In the genomic region with DNA sequence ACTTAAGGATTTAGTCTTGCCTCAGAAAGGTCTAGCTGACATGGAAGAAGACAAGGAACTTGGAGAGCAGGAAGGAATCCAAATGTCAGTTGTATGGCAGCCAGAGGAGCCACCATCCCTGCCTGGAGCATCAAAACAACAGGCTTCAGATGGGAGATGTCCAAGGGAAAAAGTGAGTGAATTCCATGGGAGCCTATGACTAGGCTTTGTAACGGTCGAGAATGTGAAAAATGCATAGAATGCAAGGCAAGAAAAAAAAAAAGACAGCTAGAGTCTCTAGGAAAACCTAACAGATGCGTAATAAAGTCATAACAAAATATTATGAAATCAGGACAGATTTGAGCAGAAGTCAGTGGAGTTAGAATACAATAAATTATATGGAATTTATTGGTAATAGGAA, we compare ENCODE assay signal across 13 cellular contexts.
"Had no signal": no experiment of that assay in that cellular context is flagged by ENCODE, and none has a peak within 500 bp of the region (broad histone marks: within the 10 kb centered on the region; RNA-seq: fewer than 3 reads in every experiment).

No MANE protein-coding gene starts in this region.

- H3K9me3 ChIP-seq: colonic mucosa had no signal

- H2AFZ ChIP-seq: hepatocyte had no signal

- H3K79me2 ChIP-seq: hepatocyte had no signal

- H3K4me3 ChIP-seq: colonic mucosa, hepatocyte, lower lobe of right lung had no signal

- H3K27ac Mint-ChIP-seq: activated naive CD8-positive, alpha-beta T cell; natural killer cell treated with Interleukin-12 subunit alpha and Interleukin-12 subunit beta and Interleukin-15 and Interleukin-18, amount 100 ng/mL, for 72 hours had no signal

- H3K36me3 ChIP-seq: colonic mucosa, lower lobe of right lung, WERI-Rb-1 had no signal

- H3K27me3 ChIP-seq: colonic mucosa, hepatocyte had no signal

- DNase-seq: activated CD4-positive, alpha-beta T cell treated with anti-CD3 and anti-CD28 coated beads for 1 hour; activated gamma-delta T cell; amygdala; colonic mucosa; lower lobe of right lung; posterior cingulate gyrus; retina; stimulated activated CD8-positive, alpha-beta memory T cell treated with anti-CD3 and anti-CD28 coated beads, Interleukin-4, amount 100 ng/mL, for 48 hours; stimulated activated naive CD4-positive, alpha-beta T cell; WERI-Rb-1 had no signal

- ATAC-seq: lower lobe of right lung; natural killer cell treated with Interleukin-12 subunit alpha and Interleukin-12 subunit beta and Interleukin-15 and Interleukin-18, amount 100 ng/mL, for 72 hours had no signal

- H3K4me1 ChIP-seq: colonic mucosa, lower lobe of right lung had no signal

- H3K27ac ChIP-seq: colonic mucosa, hepatocyte, lower lobe of right lung, WERI-Rb-1 had no signal

- H3K4me3 Mint-ChIP-seq: activated naive CD8-positive, alpha-beta T cell; natural killer cell treated with Interleukin-12 subunit alpha and Interleukin-12 subunit beta and Interleukin-15 and Interleukin-18, amount 100 ng/mL, for 72 hours had no signal

- H3K4me2 ChIP-seq: hepatocyte had no signal
